20 cellular contexts compared by ENCODE assay signal in genomic region chr12:5329118-5329517, GRCh38.
"Had no signal": no experiment of that assay in that cellular context is flagged by ENCODE, and none has a peak within 500 bp of the region (broad histone marks: within the 10 kb centered on the region; RNA-seq: fewer than 3 reads in every experiment).

No MANE protein-coding gene starts in this region.

- H3K27ac ChIP-seq: brain microvascular endothelial cell, foreskin keratinocyte, heart left ventricle, spleen, transverse colon had no signal

- ATAC-seq: heart left ventricle; left colon; naive thymus-derived CD8-positive, alpha-beta T cell; right cardiac atrium had no signal

- H3K4me3 ChIP-seq: heart left ventricle, spleen, transverse colon had no signal

- H3K9me3 ChIP-seq: transverse colon had no signal

- H3K27me3 ChIP-seq: brain microvascular endothelial cell, foreskin keratinocyte, heart left ventricle, spleen, transverse colon had no signal

- H3K36me3 ChIP-seq: brain microvascular endothelial cell, heart left ventricle, spleen, transverse colon had no signal

- H3K4me1 ChIP-seq: spleen, transverse colon had no signal

- DNase-seq: activated CD4-positive, alpha-beta memory T cell treated with anti-CD3 and anti-CD28 coated beads for 36 hours; activated CD4-positive, alpha-beta T cell treated with anti-CD3 and anti-CD28 coated beads for 48 hours; activated CD8-positive, alpha-beta memory T cell treated with anti-CD3 and anti-CD28 coated beads, Interleukin-2, amount 50 U/mL, for 4 hours; activated effector memory CD4-positive, alpha-beta T cell treated with anti-CD3 and anti-CD28 coated beads, Interleukin-2, amount 50 U/mL, for 16 hours; activated naive CD4-positive, alpha-beta T cell treated with anti-CD3 and anti-CD28 coated beads for 36 hours; activated naive CD8-positive, alpha-beta T cell treated with anti-CD3 and anti-CD28 coated beads, Interleukin-2, amount 10 ng/mL, durations not matched to agents 7 days and 5 days; activated T-cell treated with anti-CD3 and anti-CD28 coated beads, Interleukin-2, amount 50 U/mL, for 1 hour; brain microvascular endothelial cell; heart left ventricle; immature natural killer cell; kidney; left colon; naive thymus-derived CD8-positive, alpha-beta T cell; posterior cingulate gyrus; right cardiac atrium; spleen; stimulated activated naive CD4-positive, alpha-beta T cell treated with Interleukin-2 at 50 U/mL for 16 hours; T-helper 1 cell; transverse colon had no signal
